Comparison of ENCODE assay signal across 9 cellular contexts in genomic region chr11:128503231-128503991, GRCh38.
DNase-seq lines count a peak whose midpoint lies in the region; ATAC-seq and TF ChIP-seq lines count a peak whose summit lies in the region.
"Had no signal": no experiment of that assay in that cellular context is flagged by ENCODE, and none has a peak within 500 bp of the region (broad histone marks: within the 10 kb centered on the region; RNA-seq: fewer than 3 reads in every experiment).

No MANE protein-coding gene starts in this region.

- 66 to 81% (median 74%) methylated on average over 8 of the region's 8 CpGs for WGBS in ovary, 3 donors

- TF ChIP-seq EP300 in ovary (IDR thresholded peaks at IDR 0.05) = no peak

- no peaks in the 10 kb centered on the region for H3K27me3 ChIP-seq in colonic mucosa
- H3K27me3 ChIP-seq in osteoblast (ENCODE audit: insufficient read depth, low read length) = no peaks in the 10 kb centered on the region
- H3K27me3 ChIP-seq in ovary = no peaks in the 10 kb centered on the region

- peaks cover 99% of the 10 kb centered on the region for H3K36me3 ChIP-seq in OCI-LY7 (ENCODE audit: insufficient read depth, low read length)
- no peaks in the 10 kb centered on the region for H3K36me3 ChIP-seq in colonic mucosa
- peaks cover 11% of the 10 kb centered on the region for H3K36me3 ChIP-seq in osteoblast (ENCODE audit: insufficient read depth, low read length)
- H3K36me3 ChIP-seq in ovary = no peaks in the 10 kb centered on the region
- H3K36me3 ChIP-seq in mucosa of descending colon (ENCODE audit: low read depth) = no peaks in the 10 kb centered on the region

- peaks cover 21% of the 10 kb centered on the region for H3K36me3 Mint-ChIP-seq in Calu3 (ENCODE audit: insufficient read depth, unreplicated experiment)

- H4K20me1 ChIP-seq in OCI-LY7 (ENCODE audit: insufficient read depth, low read length) (peaks cover 75% of the 10 kb centered on the region), osteoblast (ENCODE audit: insufficient read depth, low read length) (peaks cover 24% of the 10 kb centered on the region)

- H3K4me2 ChIP-seq in OCI-LY7 (ENCODE audit: low read length) (peak overlapping the region; percentile 47), osteoblast (ENCODE audit: insufficient read depth, low read length) (peak overlapping the region; percentile 26)

- no peak for TF ChIP-seq POLR2A in ovary (IDR thresholded peaks at IDR 0.05)

- DNase-seq in ELR (ENCODE audit: low read depth) = peak; percentile 98
- DNase-seq in OCI-LY7 (ENCODE audit: low spot score) = no peak
- DNase-seq in colonic mucosa = no peak
- DNase-seq in osteoblast (ENCODE audit: insufficient read length, low spot score, missing footprints) = peak; percentile 68
- DNase-seq in ovary = no peak
- DNase-seq in Calu3 = no peak
- no peak for DNase-seq in mucosa of descending colon
- DNase-seq: H7 had no signal

- peaks cover 87% of the 10 kb centered on the region for H3K4me1 Mint-ChIP-seq in Calu3 (ENCODE audit: low read depth, unreplicated experiment)

- H3K9ac ChIP-seq in colonic mucosa (ENCODE audit: low read depth in 2 of 2, low read length in 2 of 2) = peak overlapping the region in 1 of 2 donors; percentile 37

- no peak overlapping the region for H3K27ac Mint-ChIP-seq in Calu3 (ENCODE audit: unreplicated experiment)

- POLR2A ChIA-PET in OCI-LY7 (lab: Charles Lee) = interaction anchor here (0.6 to 2.8 kb wide), 4 partner anchors 11 to 59 kb away, joined by 3 to 10 read pairs (median 6); no protein-coding TSS in a partner anchor

- H3K4me1 ChIP-seq in OCI-LY7 (ENCODE audit: insufficient read depth, low read length, poor library complexity, severe bottlenecking) (peaks cover 95% of the 10 kb centered on the region), colonic mucosa (peaks cover 15% of the 10 kb centered on the region), osteoblast (ENCODE audit: insufficient read depth, low read length) (peaks cover 100% of the 10 kb centered on the region), ovary (ENCODE audit: insufficient read depth) (peaks cover 28% of the 10 kb centered on the region), mucosa of descending colon (ENCODE audit: low read depth) (peaks cover 64% of the 10 kb centered on the region)

- H3K4me3 ChIP-seq in OCI-LY7 (ENCODE audit: low read depth, low read length, poor library complexity, severe bottlenecking) (peak overlapping the region; percentile 15), colonic mucosa (no peak overlapping the region), osteoblast (ENCODE audit: insufficient read depth, low read length) (peak overlapping the region; percentile 11), ovary (no peak overlapping the region), mucosa of descending colon (no peak overlapping the region)

- intact Hi-C loops in OCI-LY7 (cut with micrococcal nuclease; ENCODE audit: unreplicated experiment) (no loop called here), colonic mucosa (cut with DNase I) (no loop called here), ovary (cut with DNase I) (no loop called here), Calu3 (cut with micrococcal nuclease; ENCODE audit: unreplicated experiment) (loop anchor here (5.0 kb wide), 1 partner anchor 36 kb away; no protein-coding TSS in a partner anchor), mucosa of descending colon (cut with DNase I, micrococcal nuclease) (no loop called here)

- H2AFZ ChIP-seq in OCI-LY7 (ENCODE audit: low read length) = no peak overlapping the region
- no peak overlapping the region for H2AFZ ChIP-seq in osteoblast (ENCODE audit: low read length)

- peak overlapping the region; percentile 41 for H3K27ac ChIP-seq in OCI-LY7 (ENCODE audit: low read depth, low read length, poor library complexity, severe bottlenecking)
- peak overlapping the region; percentile 39 for H3K27ac ChIP-seq in colonic mucosa
- H3K27ac ChIP-seq in osteoblast (ENCODE audit: low read depth, low read length) = peak overlapping the region; percentile 96
- H3K27ac ChIP-seq in ovary = no peak overlapping the region

- no peaks in the 10 kb centered on the region for H3K27me3 Mint-ChIP-seq in Calu3 (ENCODE audit: unreplicated experiment)

- H3K79me2 ChIP-seq in OCI-LY7 (ENCODE audit: insufficient read depth, low read depth, low read length) (peaks cover 100% of the 10 kb centered on the region), osteoblast (ENCODE audit: insufficient read depth, low read length) (peaks cover 92% of the 10 kb centered on the region)

- CTCF ChIA-PET in OCI-LY7 (lab: Charles Lee; ENCODE audit: unreplicated experiment) = interaction anchor here (1.6 kb wide), 1 partner anchor 24 kb away, joined by 3 read pairs; no protein-coding TSS in a partner anchor
- CTCF ChIA-PET in Calu3 (lab: Charles Lee) = no interaction called here

- H3K9me3 Mint-ChIP-seq in Calu3 (ENCODE audit: low read depth, unreplicated experiment) = no peaks in the 10 kb centered on the region

- H3K9me3 ChIP-seq in OCI-LY7 (ENCODE audit: low read length) (no peaks in the 10 kb centered on the region), colonic mucosa (no peaks in the 10 kb centered on the region), osteoblast (ENCODE audit: low read depth, low read length) (no peaks in the 10 kb centered on the region), ovary (no peaks in the 10 kb centered on the region), mucosa of descending colon (no peaks in the 10 kb centered on the region)

- no peak overlapping the region for H3K4me3 Mint-ChIP-seq in Calu3 (ENCODE audit: low read depth, unreplicated experiment)

- TF ChIP-seq CTCF in OCI-LY7 (conservative IDR thresholded peaks at IDR 0.05; ENCODE audit: low read length) = no peak
- TF ChIP-seq CTCF in colonic mucosa (IDR thresholded peaks at IDR 0.05) = no peak
- TF ChIP-seq CTCF in osteoblast (IDR thresholded peaks at IDR 0.05; ENCODE audit: extremely low read depth, low read depth, low read length) = no peak
- TF ChIP-seq CTCF in ovary (IDR thresholded peaks at IDR 0.05) = no peak
- TF ChIP-seq CTCF in Calu3 (IDR thresholded peaks at IDR 0.05; ENCODE audit: unreplicated experiment) = no peak
- TF ChIP-seq CTCF in mucosa of descending colon (IDR thresholded peaks at IDR 0.05) = no peak

- BruUV-seq in OCI-LY7 (replicated peaks; lab: Mats Ljungman, UMichigan) (no TSS peak), Calu3 (replicated peaks; lab: Mats Ljungman, UMichigan) (no TSS peak)

- H3K9me2 ChIP-seq in OCI-LY7 (ENCODE audit: insufficient read depth, low read length) = no peaks in the 10 kb centered on the region

- no peak for ATAC-seq in HG02885 (IDR thresholded peaks at IDR 0.05; ENCODE audit: poor library complexity, unreplicated experiment)
- ATAC-seq in mucosa of descending colon = no peak

Comparison
In these comparisons a context has a peak if more than half of its experiments do, and no peak if none do; other contexts are left out.
1. DNase-seq: peak in ELR (single experiment) and osteoblast (single experiment); none in OCI-LY7 (single experiment), colonic mucosa (single experiment), ovary (0 of 5), Calu3 (single experiment) and mucosa of descending colon (0 of 3).
2. H3K27ac ChIP-seq: peak in OCI-LY7 (single experiment), colonic mucosa (single experiment) and osteoblast (single experiment); none in ovary (0 of 2).
3. H3K4me3 ChIP-seq: peak in OCI-LY7 (single experiment) and osteoblast (single experiment); none in colonic mucosa (single experiment), ovary (single experiment) and mucosa of descending colon (single experiment).